Comparison of ENCODE assay signal across 1 cellular context in the genomic region with DNA sequence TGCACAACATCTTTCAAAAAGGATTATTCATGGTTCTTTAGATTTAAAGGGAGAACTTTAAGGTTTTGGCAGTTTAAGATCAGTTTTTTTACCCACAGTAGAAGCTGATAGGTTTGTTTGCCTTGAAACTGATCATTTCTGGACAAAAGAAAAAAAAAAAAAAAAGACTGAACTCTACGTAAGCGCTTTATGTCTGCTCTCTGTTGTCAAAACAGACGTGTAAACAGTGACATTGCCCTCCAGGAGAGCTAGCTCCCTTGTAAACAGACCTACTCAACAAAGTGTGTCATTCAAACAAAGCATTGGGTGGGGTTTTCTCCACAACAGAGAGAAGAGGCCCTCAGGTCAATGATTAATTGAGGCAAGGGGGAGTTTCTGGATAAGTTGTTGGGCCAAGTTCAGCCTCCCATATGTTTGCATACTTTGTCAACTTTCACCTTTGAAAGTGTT.
TF ChIP-seq lines count a peak whose summit lies in the region.

No MANE protein-coding gene starts in this region.

TF ChIP-seq in GM23338, 12 proteins besides CTCF, POLR2A, EP300 and RAD21 (continued from another document):
- TF ChIP-seq, protein P1, sequence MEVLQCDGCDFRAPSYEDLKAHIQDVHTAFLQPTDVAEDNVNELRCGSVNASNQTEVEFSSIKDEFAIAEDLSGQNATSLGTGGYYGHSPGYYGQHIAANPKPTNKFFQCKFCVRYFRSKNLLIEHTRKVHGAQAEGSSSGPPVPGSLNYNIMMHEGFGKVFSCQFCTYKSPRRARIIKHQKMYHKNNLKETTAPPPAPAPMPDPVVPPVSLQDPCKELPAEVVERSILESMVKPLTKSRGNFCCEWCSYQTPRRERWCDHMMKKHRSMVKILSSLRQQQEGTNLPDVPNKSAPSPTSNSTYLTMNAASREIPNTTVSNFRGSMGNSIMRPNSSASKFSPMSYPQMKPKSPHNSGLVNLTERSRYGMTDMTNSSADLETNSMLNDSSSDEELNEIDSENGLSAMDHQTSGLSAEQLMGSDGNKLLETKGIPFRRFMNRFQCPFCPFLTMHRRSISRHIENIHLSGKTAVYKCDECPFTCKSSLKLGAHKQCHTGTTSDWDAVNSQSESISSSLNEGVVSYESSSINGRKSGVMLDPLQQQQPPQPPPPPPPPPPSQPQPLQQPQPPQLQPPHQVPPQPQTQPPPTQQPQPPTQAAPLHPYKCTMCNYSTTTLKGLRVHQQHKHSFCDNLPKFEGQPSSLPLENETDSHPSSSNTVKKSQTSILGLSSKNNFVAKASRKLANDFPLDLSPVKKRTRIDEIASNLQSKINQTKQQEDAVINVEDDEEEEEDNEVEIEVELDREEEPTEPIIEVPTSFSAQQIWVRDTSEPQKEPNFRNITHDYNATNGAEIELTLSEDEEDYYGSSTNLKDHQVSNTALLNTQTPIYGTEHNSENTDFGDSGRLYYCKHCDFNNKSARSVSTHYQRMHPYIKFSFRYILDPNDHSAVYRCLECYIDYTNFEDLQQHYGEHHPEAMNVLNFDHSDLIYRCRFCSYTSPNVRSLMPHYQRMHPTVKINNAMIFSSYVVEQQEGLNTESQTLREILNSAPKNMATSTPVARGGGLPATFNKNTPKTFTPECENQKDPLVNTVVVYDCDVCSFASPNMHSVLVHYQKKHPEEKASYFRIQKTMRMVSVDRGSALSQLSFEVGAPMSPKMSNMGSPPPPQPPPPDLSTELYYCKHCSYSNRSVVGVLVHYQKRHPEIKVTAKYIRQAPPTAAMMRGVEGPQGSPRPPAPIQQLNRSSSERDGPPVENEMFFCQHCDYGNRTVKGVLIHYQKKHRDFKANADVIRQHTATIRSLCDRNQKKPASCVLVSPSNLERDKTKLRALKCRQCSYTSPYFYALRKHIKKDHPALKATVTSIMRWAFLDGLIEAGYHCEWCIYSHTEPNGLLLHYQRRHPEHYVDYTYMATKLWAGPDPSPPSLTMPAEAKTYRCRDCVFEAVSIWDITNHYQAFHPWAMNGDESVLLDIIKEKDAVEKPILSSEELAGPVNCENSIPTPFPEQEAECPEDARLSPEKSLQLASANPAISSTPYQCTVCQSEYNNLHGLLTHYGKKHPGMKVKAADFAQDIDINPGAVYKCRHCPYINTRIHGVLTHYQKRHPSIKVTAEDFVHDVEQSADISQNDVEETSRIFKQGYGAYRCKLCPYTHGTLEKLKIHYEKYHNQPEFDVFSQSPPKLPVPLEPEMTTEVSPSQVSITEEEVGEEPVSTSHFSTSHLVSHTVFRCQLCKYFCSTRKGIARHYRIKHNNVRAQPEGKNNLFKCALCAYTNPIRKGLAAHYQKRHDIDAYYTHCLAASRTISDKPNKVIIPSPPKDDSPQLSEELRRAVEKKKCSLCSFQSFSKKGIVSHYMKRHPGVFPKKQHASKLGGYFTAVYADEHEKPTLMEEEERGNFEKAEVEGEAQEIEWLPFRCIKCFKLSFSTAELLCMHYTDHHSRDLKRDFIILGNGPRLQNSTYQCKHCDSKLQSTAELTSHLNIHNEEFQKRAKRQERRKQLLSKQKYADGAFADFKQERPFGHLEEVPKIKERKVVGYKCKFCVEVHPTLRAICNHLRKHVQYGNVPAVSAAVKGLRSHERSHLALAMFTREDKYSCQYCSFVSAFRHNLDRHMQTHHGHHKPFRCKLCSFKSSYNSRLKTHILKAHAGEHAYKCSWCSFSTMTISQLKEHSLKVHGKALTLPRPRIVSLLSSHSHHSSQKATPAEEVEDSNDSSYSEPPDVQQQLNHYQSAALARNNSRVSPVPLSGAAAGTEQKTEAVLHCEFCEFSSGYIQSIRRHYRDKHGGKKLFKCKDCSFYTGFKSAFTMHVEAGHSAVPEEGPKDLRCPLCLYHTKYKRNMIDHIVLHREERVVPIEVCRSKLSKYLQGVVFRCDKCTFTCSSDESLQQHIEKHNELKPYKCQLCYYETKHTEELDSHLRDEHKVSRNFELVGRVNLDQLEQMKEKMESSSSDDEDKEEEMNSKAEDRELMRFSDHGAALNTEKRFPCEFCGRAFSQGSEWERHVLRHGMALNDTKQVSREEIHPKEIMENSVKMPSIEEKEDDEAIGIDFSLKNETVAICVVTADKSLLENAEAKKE (CRISPR knock-in tag; IDR thresholded peaks at IDR 0.05), result no peak
- TF ChIP-seq REST (IDR thresholded peaks at IDR 0.05; ENCODE audit: unreplicated experiment) (no peak), EZH2 (IDR thresholded peaks at IDR 0.05; ENCODE audit: low read depth, unreplicated experiment) (no peak), JUNB (IDR thresholded peaks at IDR 0.05; ENCODE audit: unreplicated experiment) (no peak), ZNF114 (CRISPR knock-in tag; IDR thresholded peaks at IDR 0.05) (no peak)
